Comparison of ENCODE assay signal across 25 cellular contexts in the genomic region with DNA sequence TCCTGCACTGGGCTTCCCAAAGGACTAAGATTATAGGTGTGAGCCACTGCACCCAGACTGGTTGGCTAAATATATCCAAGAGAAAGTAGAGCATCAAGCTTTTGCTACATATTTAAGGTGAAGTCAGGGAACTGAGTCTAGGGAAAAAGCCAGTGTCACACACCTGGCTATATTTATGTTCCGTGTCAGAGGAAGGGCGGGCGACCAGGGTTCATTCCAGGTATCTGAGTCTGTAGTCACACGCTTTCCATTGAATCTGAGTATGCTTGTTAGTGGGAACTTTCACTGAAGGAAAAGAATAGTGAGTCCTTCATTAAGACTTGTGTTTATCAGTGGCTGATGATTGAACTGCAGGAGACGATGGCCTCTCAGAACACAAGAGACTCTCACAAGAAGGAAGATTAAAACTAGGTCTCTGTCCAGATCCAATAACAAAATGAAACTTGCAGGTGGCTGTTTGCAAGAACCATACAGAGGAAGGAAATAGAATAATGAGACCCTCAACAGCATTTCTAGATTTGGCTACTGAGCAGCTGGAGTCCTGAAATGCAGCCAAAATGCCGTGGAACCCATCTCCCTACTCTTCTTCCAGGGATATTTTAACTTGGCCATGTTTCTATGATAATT.
DNase-seq lines count a peak whose midpoint lies in the region; ATAC-seq and TF ChIP-seq lines count a peak whose summit lies in the region.
"Had no signal": no experiment of that assay in that cellular context is flagged by ENCODE, and none has a peak within 500 bp of the region (broad histone marks: within the 10 kb centered on the region; RNA-seq: fewer than 3 reads in every experiment).

No MANE protein-coding gene starts in this region.

- in situ Hi-C loops in GM13977 (cut with MboI; ENCODE audit: low pct_unique_long_range_greater_than_20kb, low sequenced_read_pairs, unreplicated experiment), result no loop called here

- H3K4me3 Mint-ChIP-seq in brain, result no peak overlapping the region
- H3K4me3 Mint-ChIP-seq: B cell; CD4-positive, alpha-beta memory T cell had no signal

- ATAC-seq in Right ventricle myocardium inferior, result peak; percentile 43
- ATAC-seq in mucosa of descending colon, result peak; percentile 64
- ATAC-seq: HepG2, K562, PC-3 had no signal

- peaks cover 9% of the 10 kb centered on the region for H3K4me1 ChIP-seq in mucosa of descending colon (ENCODE audit: low read depth)
- H3K4me1 ChIP-seq: Caco-2 had no signal

- no peak for DNase-seq in Right ventricle myocardium inferior (ENCODE audit: missing footprints)
- DNase-seq in cardiac septum (ENCODE audit: low spot score), result no peak
- DNase-seq in HT-29 (ENCODE audit: low spot score), result peak; percentile 76
- no peak for DNase-seq in mucosa of descending colon
- DNase-seq in GM13977 (ENCODE audit: low spot score), result no peak
- DNase-seq in NK-92 treated with Interleukin-12 subunit alpha and Interleukin-12 subunit beta, amount 100 ng/mL, for 24 hours (lab: John Stamatoyannopoulos, UW), result no peak
- DNase-seq in posterior vena cava (ENCODE audit: low spot score), result no peak
- DNase-seq: Caco-2; CD4-positive, alpha-beta memory T cell; DND-41; NCI-H1105; NCI-H146; NCI-H2029; NCI-H2171; NCI-H345; NCI-H524; NCI-H774; PC-3; SHP77 treated with DMSO at 0.1 percent for 48 hours; SW 1271 had no signal

- peak overlapping the region in 3 of 5 experiments; percentile 3 to 92 (median 4) for H3K27ac Mint-ChIP-seq in brain
- H3K27ac Mint-ChIP-seq: B cell; CD4-positive, alpha-beta memory T cell had no signal

- H3K36me3 ChIP-seq in mucosa of descending colon (ENCODE audit: low read depth), result no peaks in the 10 kb centered on the region

- peaks cover 53% of the 10 kb centered on the region for H3K4me1 Mint-ChIP-seq in brain
- H3K4me1 Mint-ChIP-seq: B cell had no signal

- no peaks in the 10 kb centered on the region for H3K27me3 Mint-ChIP-seq in brain

- H3K9me3 Mint-ChIP-seq in brain, result peaks cover 4 to 10% (median 9%) of the 10 kb centered on the region in 5 experiments

- intact Hi-C loops in Right ventricle myocardium inferior (cut with DNase I) (no loop called here), cardiac septum (cut with DNase I) (no loop called here), mucosa of descending colon (cut with DNase I, micrococcal nuclease) (no loop called here), posterior vena cava (cut with DNase I) (no loop called here)

- no peaks in the 10 kb centered on the region for H3K9me3 ChIP-seq in mucosa of descending colon
- H3K9me3 ChIP-seq: Caco-2 had no signal

- H3K36me3 Mint-ChIP-seq in brain, result no peaks in the 10 kb centered on the region
- H3K36me3 Mint-ChIP-seq: CD4-positive, alpha-beta memory T cell had no signal

- TF ChIP-seq CTCF in brain (conservative IDR thresholded peaks at IDR 0.05) (no peak), mucosa of descending colon (IDR thresholded peaks at IDR 0.05) (no peak), GM13977 (IDR thresholded peaks at IDR 0.05; ENCODE audit: extremely low read depth, insufficient read depth, missing control alignments) (no peak)

- H3K4me3 ChIP-seq in mucosa of descending colon, result no peak overlapping the region
- H3K4me3 ChIP-seq: K562, SK-N-MC had no signal
